2 cellular contexts compared by ENCODE assay signal in the genomic region with DNA sequence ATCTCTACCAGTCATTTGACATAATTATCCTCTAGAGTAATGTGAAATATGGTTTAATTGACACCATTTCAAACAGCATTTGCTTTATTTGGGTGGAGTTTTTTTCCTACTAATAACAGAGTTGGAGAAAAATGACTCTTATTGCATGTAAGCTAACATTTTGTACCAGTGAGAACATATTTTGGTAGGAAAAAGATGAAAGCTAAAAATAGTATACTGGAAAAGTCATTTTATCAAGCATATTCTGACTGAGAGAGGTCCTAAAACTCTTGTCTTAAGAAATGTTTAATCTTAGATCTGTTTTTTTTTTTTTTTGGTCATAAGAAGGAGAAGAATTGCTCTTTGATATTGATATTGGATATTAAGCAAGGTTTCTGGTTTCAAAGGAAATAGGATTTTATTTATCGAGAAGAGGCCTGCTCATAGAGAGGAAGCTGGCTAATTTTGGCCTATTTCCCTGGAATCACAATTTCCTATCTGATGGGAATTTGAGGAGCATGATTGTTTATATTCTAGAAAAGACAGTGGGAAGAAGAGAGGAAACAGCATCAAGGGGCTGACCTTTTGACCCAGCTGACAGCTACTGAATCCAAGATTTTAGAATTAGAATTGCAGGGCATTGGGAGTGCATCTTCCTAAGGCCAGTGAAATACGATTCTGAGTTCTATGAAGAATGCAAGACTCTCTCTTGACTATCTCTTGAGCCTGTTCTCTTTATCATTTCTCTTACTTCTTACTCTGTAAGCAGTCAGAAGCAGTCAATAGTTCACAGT.
TF ChIP-seq lines count a peak whose summit lies in the region.

No MANE protein-coding gene starts in this region.

TF ChIP-seq in SK-N-SH, 30 proteins besides CTCF, POLR2A, EP300 and RAD21 (continued from another document):
- TF ChIP-seq YY1 (IDR thresholded peaks at IDR 0.05; ENCODE audit: low read depth) = no peak
- TF ChIP-seq, protein P1, sequence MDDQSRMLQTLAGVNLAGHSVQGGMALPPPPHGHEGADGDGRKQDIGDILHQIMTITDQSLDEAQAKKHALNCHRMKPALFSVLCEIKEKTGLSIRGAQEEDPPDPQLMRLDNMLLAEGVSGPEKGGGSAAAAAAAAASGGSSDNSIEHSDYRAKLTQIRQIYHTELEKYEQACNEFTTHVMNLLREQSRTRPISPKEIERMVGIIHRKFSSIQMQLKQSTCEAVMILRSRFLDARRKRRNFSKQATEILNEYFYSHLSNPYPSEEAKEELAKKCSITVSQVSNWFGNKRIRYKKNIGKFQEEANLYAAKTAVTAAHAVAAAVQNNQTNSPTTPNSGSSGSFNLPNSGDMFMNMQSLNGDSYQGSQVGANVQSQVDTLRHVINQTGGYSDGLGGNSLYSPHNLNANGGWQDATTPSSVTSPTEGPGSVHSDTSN (IDR thresholded peaks at IDR 0.05) = no peak
- no peak for TF ChIP-seq GATA2 (CRISPR knock-in tag; IDR thresholded peaks at IDR 0.05)
- no peak for TF ChIP-seq FOXJ3 (CRISPR knock-in tag; IDR thresholded peaks at IDR 0.05)

TF ChIP-seq in SK-N-SH treated with all-trans-retinoic acid at 6 μM for 48 hours, 23 proteins besides CTCF, POLR2A, EP300 and RAD21:
- TF ChIP-seq, protein P2, sequence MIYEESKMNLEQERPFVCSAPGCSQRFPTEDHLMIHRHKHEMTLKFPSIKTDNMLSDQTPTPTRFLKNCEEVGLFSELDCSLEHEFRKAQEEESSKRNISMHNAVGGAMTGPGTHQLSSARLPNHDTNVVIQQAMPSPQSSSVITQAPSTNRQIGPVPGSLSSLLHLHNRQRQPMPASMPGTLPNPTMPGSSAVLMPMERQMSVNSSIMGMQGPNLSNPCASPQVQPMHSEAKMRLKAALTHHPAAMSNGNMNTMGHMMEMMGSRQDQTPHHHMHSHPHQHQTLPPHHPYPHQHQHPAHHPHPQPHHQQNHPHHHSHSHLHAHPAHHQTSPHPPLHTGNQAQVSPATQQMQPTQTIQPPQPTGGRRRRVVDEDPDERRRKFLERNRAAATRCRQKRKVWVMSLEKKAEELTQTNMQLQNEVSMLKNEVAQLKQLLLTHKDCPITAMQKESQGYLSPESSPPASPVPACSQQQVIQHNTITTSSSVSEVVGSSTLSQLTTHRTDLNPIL (CRISPR knock-in tag; IDR thresholded peaks at IDR 0.05; ENCODE audit: low read depth) = no peak
- TF ChIP-seq ZNF8 (CRISPR knock-in tag; IDR thresholded peaks at IDR 0.05) = no peak
- TF ChIP-seq ZC3H10 (CRISPR knock-in tag; IDR thresholded peaks at IDR 0.05) = no peak
- TF ChIP-seq ZNF565 (CRISPR knock-in tag; conservative IDR thresholded peaks at IDR 0.05; ENCODE audit: low read depth) = no peak
- no peak for TF ChIP-seq ZNF70 (CRISPR knock-in tag; IDR thresholded peaks at IDR 0.05)
- TF ChIP-seq TCF4 (CRISPR knock-in tag; IDR thresholded peaks at IDR 0.05; ENCODE audit: borderline replicate concordance) = no peak
- TF ChIP-seq, protein P3, sequence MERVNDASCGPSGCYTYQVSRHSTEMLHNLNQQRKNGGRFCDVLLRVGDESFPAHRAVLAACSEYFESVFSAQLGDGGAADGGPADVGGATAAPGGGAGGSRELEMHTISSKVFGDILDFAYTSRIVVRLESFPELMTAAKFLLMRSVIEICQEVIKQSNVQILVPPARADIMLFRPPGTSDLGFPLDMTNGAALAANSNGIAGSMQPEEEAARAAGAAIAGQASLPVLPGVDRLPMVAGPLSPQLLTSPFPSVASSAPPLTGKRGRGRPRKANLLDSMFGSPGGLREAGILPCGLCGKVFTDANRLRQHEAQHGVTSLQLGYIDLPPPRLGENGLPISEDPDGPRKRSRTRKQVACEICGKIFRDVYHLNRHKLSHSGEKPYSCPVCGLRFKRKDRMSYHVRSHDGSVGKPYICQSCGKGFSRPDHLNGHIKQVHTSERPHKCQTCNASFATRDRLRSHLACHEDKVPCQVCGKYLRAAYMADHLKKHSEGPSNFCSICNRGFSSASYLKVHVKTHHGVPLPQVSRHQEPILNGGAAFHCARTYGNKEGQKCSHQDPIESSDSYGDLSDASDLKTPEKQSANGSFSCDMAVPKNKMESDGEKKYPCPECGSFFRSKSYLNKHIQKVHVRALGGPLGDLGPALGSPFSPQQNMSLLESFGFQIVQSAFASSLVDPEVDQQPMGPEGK (CRISPR knock-in tag; IDR thresholded peaks at IDR 0.05; ENCODE audit: borderline replicate concordance) = no peak
- no peak for TF ChIP-seq TOX (CRISPR knock-in tag; IDR thresholded peaks at IDR 0.05; ENCODE audit: borderline replicate concordance)
TF ChIP-seq in SK-N-SH treated with all-trans-retinoic acid at 6 μM for 48 hours: peak in this region for 0.
